ENCODE assay signal across 15 cellular contexts in the genomic region with DNA sequence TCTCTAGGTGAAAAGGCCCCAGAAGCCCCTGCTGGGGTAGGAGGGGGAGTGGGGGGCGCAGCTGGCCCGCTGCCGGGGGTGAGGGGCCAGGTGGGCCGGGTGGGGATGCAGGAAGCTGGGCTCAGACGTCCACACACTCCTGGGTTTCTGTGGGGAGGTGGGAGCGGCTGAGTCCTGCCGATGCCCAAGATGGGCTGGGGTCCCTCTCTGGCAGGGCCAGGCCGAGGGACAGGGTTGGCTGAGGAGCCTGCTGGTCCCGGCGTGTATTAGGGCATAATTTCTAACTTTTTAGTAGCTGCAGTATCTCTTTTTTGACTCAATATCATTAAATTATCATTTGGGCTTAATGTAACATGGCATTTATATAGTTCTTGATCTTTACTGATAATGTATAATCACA.
DNase-seq lines count a peak whose midpoint lies in the region; ATAC-seq, FAIRE-seq and TF ChIP-seq lines count a peak whose summit lies in the region.
"Had no signal": no experiment of that assay in that cellular context is flagged by ENCODE, and none has a peak within 500 bp of the region (broad histone marks: within the 10 kb centered on the region; RNA-seq: fewer than 3 reads in every experiment).

No MANE protein-coding gene starts in this region.

- H3K27ac ChIP-seq in dorsolateral prefrontal cortex (peak overlapping the region in 51 of 59 donors; percentile 6 to 84 (median 68)), thyroid gland (peak overlapping the region in 2 of 3 donors; percentile 46 to 61)
- H3K27ac ChIP-seq: SJCRH30 had no signal

- WGBS in thyroid gland, 2 donors, result 88 to 94% methylated on average over 9 to 10 of the region's 10 CpGs

- H3K9me3 Mint-ChIP-seq in activated naive CD4-positive, alpha-beta T cell treated with anti-CD3 and anti-CD28 coated beads, Interleukin-2, amount 50 U/mL, for 24 hours, result no peaks in the 10 kb centered on the region
- no peaks in the 10 kb centered on the region for H3K9me3 Mint-ChIP-seq in mesothelial cell of epicardium

- no peak for FAIRE-seq in RCC 7860 (lab: Jason Lieb, UNC)
- FAIRE-seq: D721Med had no signal

- H3K4me3 Mint-ChIP-seq in activated naive CD4-positive, alpha-beta T cell treated with anti-CD3 and anti-CD28 coated beads, Interleukin-2, amount 50 U/mL, for 24 hours, result no peak overlapping the region
- H3K4me3 Mint-ChIP-seq in mesothelial cell of epicardium, result no peak overlapping the region

- DNase-seq in activated naive CD4-positive, alpha-beta T cell treated with anti-CD3 and anti-CD28 coated beads, Interleukin-2, amount 50 U/mL, for 16 hours, result no peak
- DNase-seq in dorsolateral prefrontal cortex (no peak), mesothelial cell of epicardium (ENCODE audit: low spot score in 2 of 2, unreplicated experiment in 2 of 2) (no peak), thyroid gland (no peak), mesenteric fat pad (ENCODE audit: low spot score) (no peak), RCC 7860 (ENCODE audit: low spot score) (no peak)
- DNase-seq: activated naive CD4-positive, alpha-beta T cell; effector CD4-positive, alpha-beta T cell; NCI-H82; stimulated activated CD4-positive, alpha-beta T cell treated with anti-CD3 and anti-CD28 coated beads, Interleukin-4, amount 100 ng/mL, for 4 hours had no signal

- no peaks in the 10 kb centered on the region for H3K36me3 ChIP-seq in thyroid gland

- H3K27ac Mint-ChIP-seq in activated naive CD4-positive, alpha-beta T cell treated with anti-CD3 and anti-CD28 coated beads, Interleukin-2, amount 50 U/mL, for 24 hours, result peak overlapping the region; percentile 75
- H3K27ac Mint-ChIP-seq in mesothelial cell of epicardium, result peak overlapping the region; percentile 20

- H3K9me3 ChIP-seq in thyroid gland, result no peaks in the 10 kb centered on the region
- H3K9me3 ChIP-seq: mucosa of descending colon, SJCRH30 had no signal

- H3K4me3 ChIP-seq in dorsolateral prefrontal cortex (no peak overlapping the region), thyroid gland (replicated peaks in 1 of 3) (no peak overlapping the region)
- H3K4me3 ChIP-seq: mucosa of descending colon, SJCRH30 had no signal

- H3K27me3 ChIP-seq in dorsolateral prefrontal cortex (no peaks in the 10 kb centered on the region), thyroid gland (no peaks in the 10 kb centered on the region)
- H3K27me3 ChIP-seq: SJCRH30 had no signal

- H3K27me3 Mint-ChIP-seq in activated naive CD4-positive, alpha-beta T cell treated with anti-CD3 and anti-CD28 coated beads, Interleukin-2, amount 50 U/mL, for 24 hours, result no peaks in the 10 kb centered on the region
- no peaks in the 10 kb centered on the region for H3K27me3 Mint-ChIP-seq in mesothelial cell of epicardium (ENCODE audit: low read depth)

- TF ChIP-seq CTCF in dorsolateral prefrontal cortex (IDR thresholded peaks at IDR 0.05 in 54 of 56, conservative IDR thresholded peaks at IDR 0.05 in 2 of 56; ENCODE audit: low read depth in 1 of 56, partially characterized antibody in 56 of 56) (no peak), mesothelial cell of epicardium (IDR thresholded peaks at IDR 0.05; ENCODE audit: unreplicated experiment) (no peak), thyroid gland (IDR thresholded peaks at IDR 0.05) (no peak)

- intact Hi-C loops in dorsolateral prefrontal cortex (cut with DNase I) (no loop called here), thyroid gland (cut with DNase I) (no loop called here)

- H3K4me1 ChIP-seq in thyroid gland, result peaks cover 11 to 24% of the 10 kb centered on the region in 2 donors

- ATAC-seq in HG03159 (IDR thresholded peaks at IDR 0.05; ENCODE audit: unreplicated experiment), result no peak

- H3K36me3 Mint-ChIP-seq in activated naive CD4-positive, alpha-beta T cell treated with anti-CD3 and anti-CD28 coated beads, Interleukin-2, amount 50 U/mL, for 24 hours, result no peaks in the 10 kb centered on the region
- no peaks in the 10 kb centered on the region for H3K36me3 Mint-ChIP-seq in mesothelial cell of epicardium

- H3K4me1 Mint-ChIP-seq in activated naive CD4-positive, alpha-beta T cell treated with anti-CD3 and anti-CD28 coated beads, Interleukin-2, amount 50 U/mL, for 24 hours, result peaks cover 92% of the 10 kb centered on the region
- H3K4me1 Mint-ChIP-seq in mesothelial cell of epicardium, result peaks cover 33% of the 10 kb centered on the region

- TF ChIP-seq POLR2A in thyroid gland (IDR thresholded peaks at IDR 0.05), result no peak
